ENCODE assay signal across 1 cellular context in the genomic region with DNA sequence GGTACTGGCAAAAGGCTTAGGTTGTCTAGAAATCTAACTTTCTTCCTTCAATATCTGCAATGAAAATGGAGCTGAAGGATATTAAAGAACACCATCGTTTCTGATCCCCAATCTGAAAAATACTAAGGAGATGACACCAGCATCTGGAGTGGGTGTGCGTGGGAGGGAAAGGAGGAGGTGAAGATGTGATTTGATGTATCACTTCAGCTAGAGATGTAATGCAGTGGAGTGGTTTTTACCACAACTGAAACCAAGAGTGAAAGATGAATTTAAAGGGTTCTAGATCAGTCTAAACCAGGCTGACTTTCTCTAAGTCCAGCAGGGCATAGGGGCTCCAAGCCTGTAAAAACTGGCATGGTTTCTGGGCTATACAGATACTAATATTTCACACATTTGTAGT.
TF ChIP-seq lines count a peak whose summit lies in the region.

No MANE protein-coding gene starts in this region.

TF ChIP-seq in SK-N-SH, 30 proteins besides CTCF, POLR2A, EP300 and RAD21 (continued from another document):
- TF ChIP-seq, protein P1, sequence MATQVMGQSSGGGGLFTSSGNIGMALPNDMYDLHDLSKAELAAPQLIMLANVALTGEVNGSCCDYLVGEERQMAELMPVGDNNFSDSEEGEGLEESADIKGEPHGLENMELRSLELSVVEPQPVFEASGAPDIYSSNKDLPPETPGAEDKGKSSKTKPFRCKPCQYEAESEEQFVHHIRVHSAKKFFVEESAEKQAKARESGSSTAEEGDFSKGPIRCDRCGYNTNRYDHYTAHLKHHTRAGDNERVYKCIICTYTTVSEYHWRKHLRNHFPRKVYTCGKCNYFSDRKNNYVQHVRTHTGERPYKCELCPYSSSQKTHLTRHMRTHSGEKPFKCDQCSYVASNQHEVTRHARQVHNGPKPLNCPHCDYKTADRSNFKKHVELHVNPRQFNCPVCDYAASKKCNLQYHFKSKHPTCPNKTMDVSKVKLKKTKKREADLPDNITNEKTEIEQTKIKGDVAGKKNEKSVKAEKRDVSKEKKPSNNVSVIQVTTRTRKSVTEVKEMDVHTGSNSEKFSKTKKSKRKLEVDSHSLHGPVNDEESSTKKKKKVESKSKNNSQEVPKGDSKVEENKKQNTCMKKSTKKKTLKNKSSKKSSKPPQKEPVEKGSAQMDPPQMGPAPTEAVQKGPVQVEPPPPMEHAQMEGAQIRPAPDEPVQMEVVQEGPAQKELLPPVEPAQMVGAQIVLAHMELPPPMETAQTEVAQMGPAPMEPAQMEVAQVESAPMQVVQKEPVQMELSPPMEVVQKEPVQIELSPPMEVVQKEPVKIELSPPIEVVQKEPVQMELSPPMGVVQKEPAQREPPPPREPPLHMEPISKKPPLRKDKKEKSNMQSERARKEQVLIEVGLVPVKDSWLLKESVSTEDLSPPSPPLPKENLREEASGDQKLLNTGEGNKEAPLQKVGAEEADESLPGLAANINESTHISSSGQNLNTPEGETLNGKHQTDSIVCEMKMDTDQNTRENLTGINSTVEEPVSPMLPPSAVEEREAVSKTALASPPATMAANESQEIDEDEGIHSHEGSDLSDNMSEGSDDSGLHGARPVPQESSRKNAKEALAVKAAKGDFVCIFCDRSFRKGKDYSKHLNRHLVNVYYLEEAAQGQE (IDR thresholded peaks at IDR 0.05; ENCODE audit: low read depth, low read length) = no peak
- no peak for TF ChIP-seq NRF1 (IDR thresholded peaks at IDR 0.05; ENCODE audit: low read depth, low read length)
- no peak for TF ChIP-seq FOXM1 (IDR thresholded peaks at IDR 0.05; ENCODE audit: low read depth)
- TF ChIP-seq EZH2phosphoT487 (IDR thresholded peaks at IDR 0.05; ENCODE audit: borderline replicate concordance, low read depth) = no peak
- no peak for TF ChIP-seq RFX5 (IDR thresholded peaks at IDR 0.05; ENCODE audit: low read length)
- no peak for TF ChIP-seq JUND (IDR thresholded peaks at IDR 0.05)
- no peak for TF ChIP-seq TCF12 (IDR thresholded peaks at IDR 0.05)
- no peak for TF ChIP-seq TAF1 (IDR thresholded peaks at IDR 0.05; ENCODE audit: borderline replicate concordance, low read depth, low read length)
- TF ChIP-seq SMC3 (IDR thresholded peaks at IDR 0.05; ENCODE audit: low read depth, low read length) = no peak
- TF ChIP-seq RXRA (IDR thresholded peaks at IDR 0.05; ENCODE audit: borderline replicate concordance, low read depth) = no peak
- no peak for TF ChIP-seq TEAD4 (IDR thresholded peaks at IDR 0.05; ENCODE audit: borderline replicate concordance, insufficient read depth)
- no peak for TF ChIP-seq RCOR1 (IDR thresholded peaks at IDR 0.05; ENCODE audit: low read length)
- TF ChIP-seq YY1 (IDR thresholded peaks at IDR 0.05; ENCODE audit: low read depth) = no peak
